ENCODE assay signal across 1 cellular context in genomic region chr14:60092516-60092915, GRCh38.
TF ChIP-seq lines count a peak whose summit lies in the region.

No MANE protein-coding gene starts in this region.

TF ChIP-seq in H1, 55 proteins besides CTCF, POLR2A, EP300 and RAD21:
- TF ChIP-seq YY1 (IDR thresholded peaks at IDR 0.05; ENCODE audit: low read depth, low read length) (no peak), POU5F1 (IDR thresholded peaks at IDR 0.05; ENCODE audit: low read depth, low read length) (no peak), SP4 (IDR thresholded peaks at IDR 0.05; ENCODE audit: low read length) (no peak), TCF12 (IDR thresholded peaks at IDR 0.05; ENCODE audit: low read depth, low read length) (no peak), PHF8 (conservative IDR thresholded peaks at IDR 0.05; ENCODE audit: low read depth, low read length) (no peak), EZH2 (IDR thresholded peaks at IDR 0.05; ENCODE audit: low read depth, low read length, severe bottlenecking) (no peak), HDAC6 (IDR thresholded peaks at IDR 0.05; ENCODE audit: low read depth, low read length) (no peak), CHD7 (IDR thresholded peaks at IDR 0.05; ENCODE audit: insufficient replicate concordance, low read length) (no peak), SIN3A (conservative IDR thresholded peaks at IDR 0.05 in 1 of 2, IDR thresholded peaks at IDR 0.05 in 1 of 2; ENCODE audit: low read depth in 1 of 2, low read length in 2 of 2) (no peak)
